1 cellular context compared by ENCODE assay signal in genomic region chr12:92735131-92735721, GRCh38.
TF ChIP-seq lines count a peak whose summit lies in the region.

No MANE protein-coding gene starts in this region.

TF ChIP-seq in K562, 482 proteins besides CTCF, POLR2A, EP300 and RAD21 (continued from another document):
- TF ChIP-seq E4F1 (CRISPR knock-in tag; IDR thresholded peaks at IDR 0.05; ENCODE audit: borderline replicate concordance) (no peak), RBFOX2 (IDR thresholded peaks at IDR 0.05; ENCODE audit: low read depth, low read length) (no peak)
